Comparison of ENCODE assay signal across 29 cellular contexts in genomic region chr11:2679011-2679676, GRCh38.
"Had no signal": no experiment of that assay in that cellular context is flagged by ENCODE, and none has a peak within 500 bp of the region (broad histone marks: within the 10 kb centered on the region; RNA-seq: fewer than 3 reads in every experiment).

No MANE protein-coding gene starts in this region.

- H3K9me3 ChIP-seq: adrenal gland, body of pancreas, gastrocnemius medialis, left ventricle myocardium inferior, pancreas, psoas muscle, suprapubic skin, tibial nerve had no signal

- H3K4me3 ChIP-seq: adrenal gland, body of pancreas, gastrocnemius medialis, left ventricle myocardium inferior, lung, pancreas, psoas muscle, suprapubic skin, tibial nerve had no signal

- DNase-seq: activated CD4-positive, alpha-beta T cell treated with anti-CD3 and anti-CD28 coated beads for 1 hour; activated CD4-positive, alpha-beta T cell treated with anti-CD3 and anti-CD28 coated beads, Interleukin-2, amount 50 U/mL, for 1 hour; activated CD8-positive, alpha-beta memory T cell treated with anti-CD3 and anti-CD28 coated beads for 24 hours; activated gamma-delta T cell treated with Interleukin-2 at 50 U/mL for 16 hours; activated naive CD8-positive, alpha-beta T cell treated with anti-CD3 and anti-CD28 coated beads for 36 hours; activated T-cell treated with anti-CD3 and anti-CD28 coated beads, Interleukin-2, amount 50 U/mL, for 1 hour; aorta; cerebellar nuclear complex; cortex of kidney; effector memory CD8-positive, alpha-beta T cell; erythroblast; glutamatergic neuron; left ventricle myocardium inferior; naive B cell; psoas muscle; stimulated activated CD4-positive, alpha-beta T cell treated with anti-CD3 and anti-CD28 coated beads, Interleukin-15, amount 100 ng/mL, for 24 hours; stimulated activated CD4-positive, alpha-beta T cell treated with anti-CD3 and anti-CD28 coated beads, Interleukin-2, amount 100 ng/mL, for 24 hours; stimulated activated naive CD4-positive, alpha-beta T cell; SW 1271; T-helper 9 cell had no signal

- ATAC-seq: body of pancreas; effector memory CD8-positive, alpha-beta T cell; gastrocnemius medialis; pancreas; psoas muscle had no signal

- H3K27me3 ChIP-seq: adrenal gland, body of pancreas, gastrocnemius medialis, pancreas, suprapubic skin, tibial nerve had no signal

- H3K27ac Mint-ChIP-seq: activated naive CD8-positive, alpha-beta T cell treated with anti-CD3 and anti-CD28 coated beads for 36 hours; effector memory CD8-positive, alpha-beta T cell; T-helper 1 cell treated with Interleukin-12 subunit alpha and Interleukin-12 subunit beta and Interleukin-4 antibody, amounts not matched to agents 30 μg/mL and 1 μg/mL, for 36 hours had no signal

- H3K36me3 Mint-ChIP-seq: activated naive CD8-positive, alpha-beta T cell treated with anti-CD3 and anti-CD28 coated beads for 36 hours had no signal

- H3K36me3 ChIP-seq: adrenal gland, gastrocnemius medialis, pancreas, suprapubic skin, tibial nerve had no signal

- H3K4me3 Mint-ChIP-seq: activated naive CD8-positive, alpha-beta T cell treated with anti-CD3 and anti-CD28 coated beads for 36 hours; effector memory CD8-positive, alpha-beta T cell; naive B cell; T-helper 1 cell treated with Interleukin-12 subunit alpha and Interleukin-12 subunit beta and Interleukin-4 antibody, amounts not matched to agents 30 μg/mL and 1 μg/mL, for 36 hours had no signal

- H3K27me3 Mint-ChIP-seq: activated naive CD8-positive, alpha-beta T cell treated with anti-CD3 and anti-CD28 coated beads for 36 hours; effector memory CD8-positive, alpha-beta T cell; naive B cell had no signal

- H3K27ac ChIP-seq: adrenal gland, body of pancreas, gastrocnemius medialis, left ventricle myocardium inferior, pancreas, psoas muscle, suprapubic skin, tibial nerve, VCaP had no signal

- H3K9me3 Mint-ChIP-seq: activated naive CD8-positive, alpha-beta T cell treated with anti-CD3 and anti-CD28 coated beads for 36 hours; effector memory CD8-positive, alpha-beta T cell; T-helper 1 cell treated with Interleukin-12 subunit alpha and Interleukin-12 subunit beta and Interleukin-4 antibody, amounts not matched to agents 30 μg/mL and 1 μg/mL, for 36 hours had no signal
